13 cellular contexts compared by ENCODE assay signal in the genomic region with DNA sequence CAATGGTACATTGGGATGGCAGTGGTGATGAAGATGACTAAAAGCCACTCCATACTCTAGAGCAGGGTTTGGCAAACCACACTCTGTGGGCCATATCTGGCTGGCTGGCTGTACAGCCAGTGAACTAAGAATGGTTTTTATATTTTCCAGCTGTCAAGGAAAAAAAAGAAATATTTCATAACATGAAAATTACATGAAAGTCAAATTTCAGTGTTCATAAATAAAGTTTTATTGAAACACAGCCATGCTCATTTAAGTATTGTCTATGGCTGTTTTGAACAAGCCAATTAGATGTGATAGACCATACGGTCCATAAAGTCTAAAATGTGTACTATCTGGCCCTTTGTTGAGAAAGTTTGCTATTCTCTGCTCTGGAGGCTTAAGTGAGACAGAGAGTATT. TPM values are rescaled to one million over a fixed set of nuclear protein-coding genes. Genes with fewer than 3 reads are reported as not detected.
DNase-seq lines count a peak whose midpoint lies in the region; FAIRE-seq and TF ChIP-seq lines count a peak whose summit lies in the region.
"Had no signal": no experiment of that assay in that cellular context is flagged by ENCODE, and none has a peak within 500 bp of the region (broad histone marks: within the 10 kb centered on the region; RNA-seq: fewer than 3 reads in every experiment).

No MANE protein-coding gene starts in this region.

- POLR2A ChIA-PET in AG04450 (lab: Yijun Ruan, JAX), result no interaction called here

- intact Hi-C loops in esophagus squamous epithelium (cut with DNase I), result no loop called here

- no peak for TF ChIP-seq POLR2A in esophagus squamous epithelium (IDR thresholded peaks at IDR 0.05)

- H3K9me1 ChIP-seq in keratinocyte (ENCODE audit: control insufficient read depth, extremely low read depth, insufficient read depth, low read length), result no peaks in the 10 kb centered on the region

- no peaks in the 10 kb centered on the region; the same call in 1 of the 2 replicates for H3K9me3 ChIP-seq in AG04450 (ENCODE audit: control insufficient read depth, insufficient read depth, low read length)
- H3K9me3 ChIP-seq in SU-DHL-6 (ENCODE audit: insufficient read depth, low read length), result no peaks in the 10 kb centered on the region
- H3K9me3 ChIP-seq in keratinocyte (ENCODE audit: control insufficient read depth, low read depth, low read length), result no peaks in the 10 kb centered on the region
- no peaks in the 10 kb centered on the region for H3K9me3 ChIP-seq in esophagus squamous epithelium
- H3K9me3 ChIP-seq: neutrophil had no signal

- dilution Hi-C loops in keratinocyte (cut with MboI; ENCODE audit: extremely low pct_ligation_motif_present, low sequenced_read_pairs), result no loop called here

- peaks cover 6% of the 10 kb centered on the region; the same call in 1 of the 2 replicates for H3F3A ChIP-seq in SU-DHL-6 (ENCODE audit: insufficient read depth)

- DNase-seq in AG04450 (ENCODE audit: low read depth, low spot score) (no peak), HFF-Myc (ENCODE audit: extremely low read depth, low read depth) (no peak), keratinocyte (ENCODE audit: low read depth, low spot score) (no peak), SIG-M5 (lab: John Stamatoyannopoulos, UW) (no peak), C1 segment of cervical spinal cord (lab: John Stamatoyannopoulos, UW) (no peak), esophagus squamous epithelium (lab: John Stamatoyannopoulos, UW) (no peak)
- DNase-seq in central memory CD4-positive, alpha-beta T cell, result no peak
- DNase-seq: activated CD8-positive, alpha-beta T cell treated with anti-CD3 and anti-CD28 coated beads, Interleukin-2, amount 10 ng/mL, durations not matched to agents 7 days and 5 days; NCI-H2107 had no signal

- no peak overlapping the region for H2AFZ ChIP-seq in SU-DHL-6 (ENCODE audit: low read depth, low read length, severe bottlenecking)
- H2AFZ ChIP-seq in keratinocyte (ENCODE audit: control insufficient read depth, low read length), result no peak overlapping the region

- H3K27me3 ChIP-seq in AG04450 (ENCODE audit: control insufficient read depth, insufficient read depth, low read length), result no peaks in the 10 kb centered on the region
- no peaks in the 10 kb centered on the region for H3K27me3 ChIP-seq in SU-DHL-6 (ENCODE audit: low read length)
- no peaks in the 10 kb centered on the region for H3K27me3 ChIP-seq in keratinocyte (ENCODE audit: control insufficient read depth, extremely low read depth, insufficient read depth, low read length)
- H3K27me3 ChIP-seq in esophagus squamous epithelium, result no peaks in the 10 kb centered on the region
- H3K27me3 ChIP-seq: foreskin keratinocyte, neutrophil had no signal

- CTCF ChIA-PET in AG04450 (lab: Charles Lee), result interaction anchor here (2.1 to 6.1 kb wide), 2 partner anchors 105 to 176 kb away, joined by 17 to 123 read pairs; partner anchors contain the start of gene SCN1A

- H3K79me2 ChIP-seq in SU-DHL-6 (ENCODE audit: insufficient read depth, low read length), result no peaks in the 10 kb centered on the region; the same call in 1 of the 2 replicates
- peaks cover 16% of the 10 kb centered on the region for H3K79me2 ChIP-seq in keratinocyte (ENCODE audit: control insufficient read depth, insufficient read depth, low read length)

- WGBS in esophagus squamous epithelium, 2 donors, result 0% methylated on average over 1 of the region's 1 CpG

- peak overlapping the region; percentile 91 for H3K4me2 ChIP-seq in SU-DHL-6 (ENCODE audit: low read depth, low read length, poor library complexity, severe bottlenecking)
- H3K4me2 ChIP-seq in keratinocyte (ENCODE audit: control insufficient read depth, extremely low read depth, insufficient read depth, low read depth, low read length), result peak overlapping the region; percentile 67

- FAIRE-seq in keratinocyte (lab: Jason Lieb, UNC), result no peak
- FAIRE-seq: TTC549 had no signal

- H3K4me3 ChIP-seq in AG04450 (ENCODE audit: low read depth, low read length) (peak overlapping the region; percentile 74; the same call in 1 of the 2 replicates), HFF-Myc (replicated peaks; ENCODE audit: low read depth, low read length) (peak overlapping the region; percentile 81), SU-DHL-6 (ENCODE audit: insufficient read depth, low read length, poor library complexity, severe bottlenecking) (no peak overlapping the region), keratinocyte (ENCODE audit: control insufficient read depth in 2 of 3, extremely low read depth in 1 of 3, insufficient read depth in 2 of 3, low read depth in 1 of 3, low read length in 3 of 3) (peak overlapping the region in 1 of 3 experiments; percentile 78), esophagus squamous epithelium (peak overlapping the region in 2 of 4 donors; percentile 76 to 92)

- H3K27ac ChIP-seq in AG04450 (ENCODE audit: low read depth, low read length) (no peak overlapping the region), SU-DHL-6 (ENCODE audit: low read depth, low read length) (no peak overlapping the region), keratinocyte (ENCODE audit: control insufficient read depth, insufficient read depth, low read length) (no peak overlapping the region), esophagus squamous epithelium (no peak overlapping the region)
- H3K27ac ChIP-seq: neutrophil had no signal

- no peak overlapping the region for H3K9ac ChIP-seq in SU-DHL-6 (ENCODE audit: low read length)
- H3K9ac ChIP-seq in keratinocyte (ENCODE audit: control insufficient read depth, extremely low read depth, insufficient read depth, low read length), result no peak overlapping the region

- no peak for TF ChIP-seq CTCF in AG04450 (IDR thresholded peaks at IDR 0.05; ENCODE audit: low read depth, low read length)
- TF ChIP-seq CTCF in HFF-Myc (IDR thresholded peaks at IDR 0.05; ENCODE audit: low read depth, low read length, missing control alignments), result no peak
- TF ChIP-seq CTCF in SU-DHL-6 (IDR thresholded peaks at IDR 0.05; ENCODE audit: insufficient read depth, low read length, poor library complexity, severe bottlenecking), result no peak
- TF ChIP-seq CTCF in keratinocyte (optimal IDR thresholded peaks at IDR 0.05 in 1 of 3, IDR thresholded peaks at IDR 0.05 in 1 of 3, conservative IDR thresholded peaks at IDR 0.05 in 1 of 3; ENCODE audit: extremely low read depth in 1 of 3, insufficient read depth in 2 of 3, low read length in 3 of 3), result no peak
- TF ChIP-seq CTCF in esophagus squamous epithelium (IDR thresholded peaks at IDR 0.05), result no peak

- H3K9me2 ChIP-seq in SU-DHL-6 (replicated peaks; ENCODE audit: insufficient read depth, low read length), result no peaks in the 10 kb centered on the region

- H3K4me1 ChIP-seq in keratinocyte (ENCODE audit: control insufficient read depth, extremely low read depth, insufficient read depth, low read length) (peaks cover 16% of the 10 kb centered on the region), esophagus squamous epithelium (peaks cover 0 to 58% (median 13%) of the 10 kb centered on the region in 3 donors)

- H3K36me3 ChIP-seq in SU-DHL-6 (ENCODE audit: low read length), result peaks cover 12% of the 10 kb centered on the region; the same call in 1 of the 2 replicates
- H3K36me3 ChIP-seq in keratinocyte (ENCODE audit: control insufficient read depth in 2 of 2, extremely low read depth in 1 of 2, insufficient read depth in 2 of 2, low read length in 2 of 2), result no peaks in the 10 kb centered on the region
- peaks cover 0 to 21% (median 0%) of the 10 kb centered on the region in 3 donors for H3K36me3 ChIP-seq in esophagus squamous epithelium
- H3K36me3 ChIP-seq: neutrophil had no signal

- H4K20me1 ChIP-seq in SU-DHL-6 (ENCODE audit: low read depth, low read length), result no peaks in the 10 kb centered on the region
- H4K20me1 ChIP-seq in keratinocyte (ENCODE audit: control insufficient read depth, extremely low read depth, insufficient read depth, low read length), result no peaks in the 10 kb centered on the region

RNA-seq across cellular contexts. Expression of gene TTC21B, which starts 1.5 kb away (rescaled TPM):
- polyA plus RNA-seq in AG04450 (2011; rRNA removed) (11.1 and 12.1 TPM in 2 replicates), keratinocyte (4.5 to 8.0 TPM (median 6.6 TPM) in 3 replicates)
- 16.9 and 28.8 TPM in 2 replicates for polyA minus RNA-seq in AG04450 (2011; rRNA and poly(A)+ RNA removed)
- polyA plus RNA-seq in keratinocyte (2011; ENCODE audit: low read depth), result 5.9 TPM
- 1.6 and 2.5 TPM in 2 replicates for polyA plus RNA-seq in keratinocyte (2011; cell fraction: cytosol; rRNA removed)
- 13.4 and 15.8 TPM in 2 replicates for polyA plus RNA-seq in keratinocyte (2011; cell fraction: nucleus; rRNA removed)
- polyA plus RNA-seq in keratinocyte (2012; ENCODE audit: low replicate concordance), result 1.8 and 3.3 TPM in 2 replicates
- polyA minus RNA-seq in keratinocyte, result 1.3 to 15.3 TPM (median 10.1 TPM) in 3 replicates
- polyA minus RNA-seq in keratinocyte (2011; cell fraction: cytosol; rRNA and poly(A)+ RNA removed), result 2.7 TPM
- 9.2 and 24.4 TPM in 2 replicates for polyA minus RNA-seq in keratinocyte (2011; cell fraction: nucleus; rRNA and poly(A)+ RNA removed)
- total RNA-seq in esophagus squamous epithelium, result 10 to 100 TPM in 3 of 4 donors, 1 to 10 TPM in 1; 4.3 to 22.3 (median 10.8) TPM
